Comparison of ENCODE assay signal across 8 cellular contexts in genomic region chr11:17351171-17351509, GRCh38.
DNase-seq lines count a peak whose midpoint lies in the region; ATAC-seq and TF ChIP-seq lines count a peak whose summit lies in the region.

No MANE protein-coding gene starts in this region.

- DNase-seq in SK-N-MC (ENCODE audit: low read depth, low spot score) (no peak), fibroblast of pulmonary artery (ENCODE audit: low read depth) (no peak), skeletal muscle cell (ENCODE audit: low read depth) (no peak), medulla oblongata (ENCODE audit: extremely low spot score) (no peak), hypothalamus (lab: John Stamatoyannopoulos, UW) (no peak)
- no peak for DNase-seq in effector CD8-positive, alpha-beta T cell (lab: John Stamatoyannopoulos, UW)

- no peak overlapping the region for H3K27ac ChIP-seq in SK-N-MC

- no peaks in the 10 kb centered on the region for H3K36me3 ChIP-seq in SK-N-MC (ENCODE audit: insufficient read depth, low read length)

- TF ChIP-seq CTCF in GM12873 (IDR thresholded peaks at IDR 0.05; ENCODE audit: insufficient read depth, low read depth, low read length, missing control alignments) = peak; percentile 15
- TF ChIP-seq CTCF in fibroblast of pulmonary artery (IDR thresholded peaks at IDR 0.05; ENCODE audit: low read length, missing control alignments) = peak; percentile 23

- no peaks in the 10 kb centered on the region for H3K9me3 ChIP-seq in SK-N-MC (ENCODE audit: low read depth, low read length)

- H3K4me3 ChIP-seq in SK-N-MC (peak overlapping the region; percentile 85), fibroblast of pulmonary artery (replicated peaks; ENCODE audit: low read depth, low read length) (peak overlapping the region; percentile 71), skeletal muscle cell (ENCODE audit: low read depth, low read length) (peak overlapping the region; percentile 74)

- no peak overlapping the region for H3K9ac ChIP-seq in SK-N-MC (ENCODE audit: insufficient read length)

- no peak for ATAC-seq in HG02798 (IDR thresholded peaks at IDR 0.05; ENCODE audit: poor library complexity, unreplicated experiment)
